ENCODE assay signal across 30 cellular contexts in genomic region chr12:23108957-23109356, GRCh38.
"Had no signal": no experiment of that assay in that cellular context is flagged by ENCODE, and none has a peak within 500 bp of the region (broad histone marks: within the 10 kb centered on the region; RNA-seq: fewer than 3 reads in every experiment).

No MANE protein-coding gene starts in this region.

- H3K4me1 ChIP-seq: left lung, neural progenitor cell, parathyroid adenoma, psoas muscle, stomach, suprapubic skin, tibial artery, upper lobe of right lung had no signal

- FAIRE-seq: keratinocyte, urothelium cell line had no signal

- H3K27me3 ChIP-seq: left lung, neural progenitor cell, neutrophil, stomach, suprapubic skin, tibial artery, upper lobe of right lung had no signal

- H3K4me2 ChIP-seq: neural progenitor cell had no signal

- H3K9me3 ChIP-seq: left lung, neutrophil, psoas muscle, stomach, suprapubic skin, thoracic aorta, tibial artery, upper lobe of right lung had no signal

- H3K27ac ChIP-seq: left lung, neural progenitor cell, neutrophil, parathyroid adenoma, psoas muscle, skin epidermis, stomach, suprapubic skin, thoracic aorta, tibial artery, upper lobe of right lung had no signal

- DNase-seq: hippocampal formation; kidney glomerular epithelial cell; left cardiac atrium; left lung; mesendoderm; naive B cell; natural killer cell; nephron progenitor cell; occipital lobe; psoas muscle; stimulated activated CD4-positive, alpha-beta T cell treated with anti-CD3 and anti-CD28 coated beads, Interleukin-12 subunit alpha, Interleukin-12 subunit beta, amount 100 ng/mL, for 4 hours; stimulated activated CD4-positive, alpha-beta T cell treated with anti-CD3 and anti-CD28 coated beads, Interleukin-15, amount 100 ng/mL, for 24 hours; stimulated activated CD4-positive, alpha-beta T cell treated with anti-CD3 and anti-CD28 coated beads, Interleukin-2, amount 100 ng/mL, for 24 hours; stimulated activated CD4-positive, alpha-beta T cell treated with anti-CD3 and anti-CD28 coated beads, Interleukin-4, amount 100 ng/mL, for 1 hour; stimulated activated naive B cell treated with anti-CD40 and anti-IgM and Interleukin-4, amounts not matched to agents 10 μg/mL and 1 μg/mL and 100 μg/mL, for 72 hours; stimulated activated naive CD8-positive, alpha-beta T cell treated with anti-CD3 and anti-CD28 coated beads, Interleukin-15, Interleukin-2, amounts not matched to agents 100 U/mL and 50 U/mL, for 24 hours; stomach; tibial artery; trophoblast cell; upper lobe of right lung had no signal

- H3K79me2 ChIP-seq: parathyroid adenoma had no signal

- H3K4me3 ChIP-seq: left lung, lung, neural progenitor cell, psoas muscle, skin epidermis, stomach, suprapubic skin, thoracic aorta, tibial artery, upper lobe of right lung had no signal

- ATAC-seq: left cardiac atrium; left lung; natural killer cell; psoas muscle; sciatic nerve; stimulated activated naive B cell treated with anti-CD40 and anti-IgM and Interleukin-4, amounts not matched to agents 10 μg/mL and 1 μg/mL and 100 μg/mL, for 72 hours; stimulated activated naive CD8-positive, alpha-beta T cell treated with anti-CD3 and anti-CD28 coated beads, Interleukin-15, Interleukin-2, amounts not matched to agents 100 U/mL and 50 U/mL, for 24 hours; upper lobe of right lung had no signal

- H3K36me3 ChIP-seq: left lung, neural progenitor cell, neutrophil, stomach, suprapubic skin, thoracic aorta, tibial artery, upper lobe of right lung had no signal

- H3K9ac ChIP-seq: neural progenitor cell, parathyroid adenoma had no signal

- H2AFZ ChIP-seq: neural progenitor cell, parathyroid adenoma had no signal
